22 cellular contexts compared by ENCODE assay signal in the genomic region with DNA sequence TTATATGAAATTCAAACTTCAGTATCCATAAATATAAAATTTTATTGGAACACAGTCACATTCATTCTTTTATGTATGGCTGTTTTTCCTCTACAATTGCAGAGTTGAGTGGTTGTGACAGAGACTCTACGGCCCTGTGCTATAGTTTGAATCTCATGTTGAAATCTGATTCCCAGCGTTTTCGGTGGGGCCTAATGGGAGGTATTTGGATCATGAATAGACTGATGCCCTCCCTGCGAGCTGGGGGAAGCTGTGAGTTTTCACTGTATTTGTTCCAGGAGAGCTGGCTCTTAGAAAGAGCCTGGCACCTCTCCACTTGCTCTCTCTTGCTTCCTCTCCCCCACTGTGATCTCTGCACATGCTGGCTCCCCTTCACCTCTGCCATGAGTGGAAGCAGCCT. TPM values are rescaled to one million over a fixed set of nuclear protein-coding genes. Genes with fewer than 3 reads are reported as not detected.
DNase-seq lines count a peak whose midpoint lies in the region; ATAC-seq and TF ChIP-seq lines count a peak whose summit lies in the region.
"Had no signal": no experiment of that assay in that cellular context is flagged by ENCODE, and none has a peak within 500 bp of the region (broad histone marks: within the 10 kb centered on the region; RNA-seq: fewer than 3 reads in every experiment).

No MANE protein-coding gene starts in this region.

- no peaks in the 10 kb centered on the region for H3K36me3 Mint-ChIP-seq in immature natural killer cell

- H3K27me3 Mint-ChIP-seq in immature natural killer cell (ENCODE audit: low read depth in 3 of 3), result peaks cover 0 to 3% (median 0%) of the 10 kb centered on the region in 3 donors
- H3K27me3 Mint-ChIP-seq: dendritic cell treated with granulocyte-macrophage colony-stimulating factor and Interleukin-4, amounts not matched to agents 40 ng/mL and 50 ng/mL, for 4 days had no signal

- no peaks in the 10 kb centered on the region for H3K9me3 Mint-ChIP-seq in immature natural killer cell
- H3K9me3 Mint-ChIP-seq: dendritic cell treated with granulocyte-macrophage colony-stimulating factor and Interleukin-4, amounts not matched to agents 40 ng/mL and 50 ng/mL, for 4 days had no signal

- TF ChIP-seq CTCF in A673 (conservative IDR thresholded peaks at IDR 0.05; ENCODE audit: low read depth, low read length), result no peak

- ATAC-seq in SK-N-SH treated with all-trans-retinoic acid at 6 μM for 48 hours (peak; percentile 82), HG02938 (IDR thresholded peaks at IDR 0.05; ENCODE audit: unreplicated experiment) (no peak)
- ATAC-seq: sciatic nerve had no signal

- peak overlapping the region; percentile 8 for H3K27ac ChIP-seq in A673 (ENCODE audit: low read depth, low read length, poor library complexity, severe bottlenecking)
- H3K27ac ChIP-seq: BLaER1 treated with 17β-estradiol and CSF1 and Interleukin-3, amounts not matched to agents 10 nM and 100 nM; breast epithelium had no signal

- H3K4me3 Mint-ChIP-seq in immature natural killer cell, result peak overlapping the region in 2 of 5 donors; percentile 38 to 87
- H3K4me3 Mint-ChIP-seq: dendritic cell treated with granulocyte-macrophage colony-stimulating factor and Interleukin-4, amounts not matched to agents 40 ng/mL and 50 ng/mL, for 4 days had no signal

- POLR2A ChIA-PET in A673 (lab: Charles Lee; ENCODE audit: low non-redundant PET), result no interaction called here

- H3K27ac Mint-ChIP-seq in immature natural killer cell, result peak overlapping the region in 4 of 6 donors; percentile 35 to 55 (median 44)
- H3K27ac Mint-ChIP-seq: dendritic cell treated with granulocyte-macrophage colony-stimulating factor and Interleukin-4, amounts not matched to agents 40 ng/mL and 50 ng/mL, for 4 days had no signal

- H3K4me1 ChIP-seq in A673 (ENCODE audit: insufficient read depth, low read length, poor library complexity, severe bottlenecking), result peaks cover 11% of the 10 kb centered on the region
- H3K4me1 ChIP-seq: breast epithelium had no signal

- BruUV-seq in A673 (replicated peaks; lab: Mats Ljungman, UMichigan), result no TSS peak

- H3K36me3 ChIP-seq in A673 (ENCODE audit: insufficient read depth, low read length, poor library complexity, severe bottlenecking), result no peaks in the 10 kb centered on the region
- H3K36me3 ChIP-seq: breast epithelium, ovary had no signal

- intact Hi-C loops in A673 (cut with micrococcal nuclease; ENCODE audit: unreplicated experiment), result no loop called here

- H3K27me3 ChIP-seq in A673 (replicated peaks; ENCODE audit: insufficient read depth, low read depth, low read length, poor library complexity), result no peaks in the 10 kb centered on the region
- H3K27me3 ChIP-seq: BLaER1 treated with 17β-estradiol and CSF1 and Interleukin-3, amounts not matched to agents 10 nM and 100 nM; breast epithelium; ovary had no signal

- H3K4me3 ChIP-seq in A673 (ENCODE audit: low read depth, low read length, poor library complexity, severe bottlenecking), result no peak overlapping the region
- H3K4me3 ChIP-seq: BLaER1 treated with 17β-estradiol and CSF1 and Interleukin-3, amounts not matched to agents 10 nM and 100 nM; breast epithelium; lung; ovary had no signal

- no peaks in the 10 kb centered on the region for H3K9me3 ChIP-seq in A673 (ENCODE audit: low read depth, low read length, poor library complexity, severe bottlenecking)
- H3K9me3 ChIP-seq: BLaER1 treated with 17β-estradiol and CSF1 and Interleukin-3, amounts not matched to agents 10 nM and 100 nM; breast epithelium; ovary had no signal

- DNase-seq in A673 (ENCODE audit: low spot score) (peak; percentile 54), NCI-H128 (lab: John Stamatoyannopoulos, UW; ENCODE audit: unreplicated experiment) (peak; percentile 65), immature natural killer cell (no peak), glomerular visceral epithelial cell (ENCODE audit: extremely low spot score) (no peak), NCI-H1694 (lab: John Stamatoyannopoulos, UW) (no peak), foreskin melanocyte (no peak)
- DNase-seq: foreskin fibroblast; hippocampal formation; IMR-90; MM.1S; NCI-H187; NCI-H524; ovary; stimulated activated CD4-positive, alpha-beta T cell treated with anti-CD3 and anti-CD28 coated beads, Interleukin-15, amount 100 ng/mL, for 24 hours had no signal

- CTCF ChIA-PET in A673 (lab: Charles Lee), result interaction anchor here (0.6 kb wide), 1 partner anchor 62 kb away, joined by 5 read pairs; no protein-coding TSS in a partner anchor

- peaks cover 15 to 18% of the 10 kb centered on the region in 2 donors for H3K4me1 Mint-ChIP-seq in immature natural killer cell

TF ChIP-seq in SK-N-SH treated with all-trans-retinoic acid at 6 μM for 48 hours, 23 proteins besides CTCF, POLR2A, EP300 and RAD21 (continues in another document):
- TF ChIP-seq ZNF70 (CRISPR knock-in tag; IDR thresholded peaks at IDR 0.05) (no peak), ZNF8 (CRISPR knock-in tag; IDR thresholded peaks at IDR 0.05) (no peak), GLIS3 (CRISPR knock-in tag; IDR thresholded peaks at IDR 0.05) (no peak), ZC3H10 (CRISPR knock-in tag; IDR thresholded peaks at IDR 0.05) (no peak), ESRRG (CRISPR knock-in tag; IDR thresholded peaks at IDR 0.05) (no peak), ARNTL (CRISPR knock-in tag; IDR thresholded peaks at IDR 0.05; ENCODE audit: borderline replicate concordance, low read depth) (no peak), PPARA (CRISPR knock-in tag; IDR thresholded peaks at IDR 0.05; ENCODE audit: borderline replicate concordance) (no peak), BACH2 (CRISPR knock-in tag; IDR thresholded peaks at IDR 0.05; ENCODE audit: borderline replicate concordance) (no peak)
- TF ChIP-seq, protein P1, sequence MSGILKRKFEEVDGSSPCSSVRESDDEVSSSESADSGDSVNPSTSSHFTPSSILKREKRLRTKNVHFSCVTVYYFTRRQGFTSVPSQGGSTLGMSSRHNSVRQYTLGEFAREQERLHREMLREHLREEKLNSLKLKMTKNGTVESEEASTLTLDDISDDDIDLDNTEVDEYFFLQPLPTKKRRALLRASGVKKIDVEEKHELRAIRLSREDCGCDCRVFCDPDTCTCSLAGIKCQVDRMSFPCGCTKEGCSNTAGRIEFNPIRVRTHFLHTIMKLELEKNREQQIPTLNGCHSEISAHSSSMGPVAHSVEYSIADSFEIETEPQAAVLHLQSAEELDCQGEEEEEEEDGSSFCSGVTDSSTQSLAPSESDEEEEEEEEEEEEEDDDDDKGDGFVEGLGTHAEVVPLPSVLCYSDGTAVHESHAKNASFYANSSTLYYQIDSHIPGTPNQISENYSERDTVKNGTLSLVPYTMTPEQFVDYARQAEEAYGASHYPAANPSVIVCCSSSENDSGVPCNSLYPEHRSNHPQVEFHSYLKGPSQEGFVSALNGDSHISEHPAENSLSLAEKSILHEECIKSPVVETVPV (CRISPR knock-in tag; IDR thresholded peaks at IDR 0.05), result no peak
- TF ChIP-seq, protein P2, sequence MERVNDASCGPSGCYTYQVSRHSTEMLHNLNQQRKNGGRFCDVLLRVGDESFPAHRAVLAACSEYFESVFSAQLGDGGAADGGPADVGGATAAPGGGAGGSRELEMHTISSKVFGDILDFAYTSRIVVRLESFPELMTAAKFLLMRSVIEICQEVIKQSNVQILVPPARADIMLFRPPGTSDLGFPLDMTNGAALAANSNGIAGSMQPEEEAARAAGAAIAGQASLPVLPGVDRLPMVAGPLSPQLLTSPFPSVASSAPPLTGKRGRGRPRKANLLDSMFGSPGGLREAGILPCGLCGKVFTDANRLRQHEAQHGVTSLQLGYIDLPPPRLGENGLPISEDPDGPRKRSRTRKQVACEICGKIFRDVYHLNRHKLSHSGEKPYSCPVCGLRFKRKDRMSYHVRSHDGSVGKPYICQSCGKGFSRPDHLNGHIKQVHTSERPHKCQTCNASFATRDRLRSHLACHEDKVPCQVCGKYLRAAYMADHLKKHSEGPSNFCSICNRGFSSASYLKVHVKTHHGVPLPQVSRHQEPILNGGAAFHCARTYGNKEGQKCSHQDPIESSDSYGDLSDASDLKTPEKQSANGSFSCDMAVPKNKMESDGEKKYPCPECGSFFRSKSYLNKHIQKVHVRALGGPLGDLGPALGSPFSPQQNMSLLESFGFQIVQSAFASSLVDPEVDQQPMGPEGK (CRISPR knock-in tag; IDR thresholded peaks at IDR 0.05; ENCODE audit: borderline replicate concordance), result no peak
- TF ChIP-seq, protein P3, sequence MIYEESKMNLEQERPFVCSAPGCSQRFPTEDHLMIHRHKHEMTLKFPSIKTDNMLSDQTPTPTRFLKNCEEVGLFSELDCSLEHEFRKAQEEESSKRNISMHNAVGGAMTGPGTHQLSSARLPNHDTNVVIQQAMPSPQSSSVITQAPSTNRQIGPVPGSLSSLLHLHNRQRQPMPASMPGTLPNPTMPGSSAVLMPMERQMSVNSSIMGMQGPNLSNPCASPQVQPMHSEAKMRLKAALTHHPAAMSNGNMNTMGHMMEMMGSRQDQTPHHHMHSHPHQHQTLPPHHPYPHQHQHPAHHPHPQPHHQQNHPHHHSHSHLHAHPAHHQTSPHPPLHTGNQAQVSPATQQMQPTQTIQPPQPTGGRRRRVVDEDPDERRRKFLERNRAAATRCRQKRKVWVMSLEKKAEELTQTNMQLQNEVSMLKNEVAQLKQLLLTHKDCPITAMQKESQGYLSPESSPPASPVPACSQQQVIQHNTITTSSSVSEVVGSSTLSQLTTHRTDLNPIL (CRISPR knock-in tag; IDR thresholded peaks at IDR 0.05; ENCODE audit: low read depth), result no peak
- TF ChIP-seq, protein P4, sequence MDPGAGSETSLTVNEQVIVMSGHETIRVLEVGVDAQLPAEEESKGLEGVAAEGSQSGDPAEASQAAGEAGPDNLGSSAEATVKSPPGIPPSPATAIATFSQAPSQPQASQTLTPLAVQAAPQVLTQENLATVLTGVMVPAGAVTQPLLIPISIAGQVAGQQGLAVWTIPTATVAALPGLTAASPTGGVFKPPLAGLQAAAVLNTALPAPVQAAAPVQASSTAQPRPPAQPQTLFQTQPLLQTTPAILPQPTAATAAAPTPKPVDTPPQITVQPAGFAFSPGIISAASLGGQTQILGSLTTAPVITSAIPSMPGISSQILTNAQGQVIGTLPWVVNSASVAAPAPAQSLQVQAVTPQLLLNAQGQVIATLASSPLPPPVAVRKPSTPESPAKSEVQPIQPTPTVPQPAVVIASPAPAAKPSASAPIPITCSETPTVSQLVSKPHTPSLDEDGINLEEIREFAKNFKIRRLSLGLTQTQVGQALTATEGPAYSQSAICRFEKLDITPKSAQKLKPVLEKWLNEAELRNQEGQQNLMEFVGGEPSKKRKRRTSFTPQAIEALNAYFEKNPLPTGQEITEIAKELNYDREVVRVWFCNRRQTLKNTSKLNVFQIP (CRISPR knock-in tag; IDR thresholded peaks at IDR 0.05; ENCODE audit: borderline replicate concordance, low read depth), result no peak

RNA-seq across cellular contexts. Expression of gene PFN4, which starts 1.7 kb away (rescaled TPM):
- 0.94 TPM in 1 of 2 replicates, not detected in the other for total RNA-seq in A673 (2021)
- not detected for polyA plus RNA-seq in immature natural killer cell

RNA-seq across cellular contexts. Expression of gene FAM228B, which starts 1.8 kb away (rescaled TPM):
- 6.8 and 11.3 TPM in 2 replicates for total RNA-seq in A673 (2021)
- polyA plus RNA-seq in immature natural killer cell, result 10 to 100 TPM in 2 of 3 donors, 1 to 10 TPM in 1; 4.1 to 16.2 (median 16.1) TPM

RNA-seq across cellular contexts. Expression of gene TP53I3, which starts 36.8 kb away (rescaled TPM):
- 2.8 and 3.0 TPM in 2 replicates for total RNA-seq in A673 (2021)
- polyA plus RNA-seq in immature natural killer cell, result 1 to 10 TPM in 1 of 3 donors, under 1 TPM in 1, not detected in 1; 0.69 to 1.2 TPM

RNA-seq across cellular contexts. Expression of gene SF3B6, which starts 45.3 kb away (rescaled TPM):
- total RNA-seq in A673 (2021), result 123 and 130 TPM in 2 replicates
- polyA plus RNA-seq in immature natural killer cell, result 100 to 1,000 TPM; 173 to 199 (median 182) TPM

RNA-seq across cellular contexts. Expression of gene FAM228A, which starts 53.4 kb away (rescaled TPM):
- total RNA-seq in A673 (2021), result 0.17 TPM in 1 of 2 replicates, not detected in the other
- under 1 TPM; 0.14 to 0.41 (median 0.21) TPM for polyA plus RNA-seq in immature natural killer cell
- total RNA-seq: IMR-90 had no signal
- polyA plus RNA-seq: IMR-90, keratinocyte had no signal

Comparison
In these comparisons a context has a peak if more than half of its experiments do, and no peak if none do; other contexts are left out.
1. DNase-seq: peak in A673 (single experiment) and NCI-H128 (single experiment); none in immature natural killer cell (0 of 3), glomerular visceral epithelial cell (single experiment), NCI-H1694 (single experiment) and foreskin melanocyte (single experiment).